In the genomic region with DNA sequence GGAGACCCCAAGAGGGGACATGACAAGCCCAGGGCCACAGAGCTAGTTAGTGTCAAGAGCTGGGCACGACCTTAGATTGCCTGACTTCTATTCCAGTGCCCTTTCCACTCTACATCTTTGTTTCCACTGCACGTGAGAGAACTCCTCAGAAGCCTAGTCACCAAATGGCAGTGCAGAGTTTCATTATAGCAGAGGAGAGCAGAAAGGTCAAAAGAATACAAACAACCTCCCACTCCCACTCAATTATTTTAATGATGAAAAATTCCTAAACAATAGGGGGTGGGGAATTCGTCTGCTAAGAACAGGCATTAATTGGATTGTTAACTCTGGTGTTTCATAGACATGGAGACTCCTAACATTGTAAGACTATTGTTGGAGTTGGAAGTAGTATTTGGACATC, we compare ENCODE assay signal across 23 cellular contexts.
"Had no signal": no experiment of that assay in that cellular context is flagged by ENCODE, and none has a peak within 500 bp of the region (broad histone marks: within the 10 kb centered on the region; RNA-seq: fewer than 3 reads in every experiment).

No MANE protein-coding gene starts in this region.

- H3K4me1 ChIP-seq: Peyer's patch had no signal

- ATAC-seq: HepG2, Right ventricle myocardium inferior had no signal

- H3K4me2 ChIP-seq: PC-9 had no signal

- H3K4me3 ChIP-seq: MG63, PC-9, Peyer's patch, SJCRH30 had no signal

- DNase-seq: IMR-90, Karpas-422, KG1, MG63, NCI-H1092, NCI-H1105 treated with DMSO at 0.1 percent for 48 hours, NCI-H1417 treated with DMSO at 0.1 percent for 48 hours, NCI-H146, NCI-H1694 treated with DMSO at 0.1 percent for 48 hours, NCI-H1930, NCI-H2081, NCI-H2107, NCI-H2171 treated with DMSO at 0.1 percent for 48 hours, NCI-H226, NCI-H446, NCI-H510A, NCI-H774, PC-9, Peyer's patch, SHP77 treated with DMSO at 0.1 percent for 48 hours, SJCRH30 had no signal

- H3K36me3 ChIP-seq: MG63, Peyer's patch, SJCRH30 had no signal

- H3K27ac ChIP-seq: PC-9, Peyer's patch, SJCRH30 had no signal

- H3K27me3 ChIP-seq: MG63, Peyer's patch, SJCRH30 had no signal

- H3K9me3 ChIP-seq: MG63, Peyer's patch, SJCRH30 had no signal

- H2AFZ ChIP-seq: PC-9 had no signal
